1 cellular context compared by ENCODE assay signal in the genomic region with DNA sequence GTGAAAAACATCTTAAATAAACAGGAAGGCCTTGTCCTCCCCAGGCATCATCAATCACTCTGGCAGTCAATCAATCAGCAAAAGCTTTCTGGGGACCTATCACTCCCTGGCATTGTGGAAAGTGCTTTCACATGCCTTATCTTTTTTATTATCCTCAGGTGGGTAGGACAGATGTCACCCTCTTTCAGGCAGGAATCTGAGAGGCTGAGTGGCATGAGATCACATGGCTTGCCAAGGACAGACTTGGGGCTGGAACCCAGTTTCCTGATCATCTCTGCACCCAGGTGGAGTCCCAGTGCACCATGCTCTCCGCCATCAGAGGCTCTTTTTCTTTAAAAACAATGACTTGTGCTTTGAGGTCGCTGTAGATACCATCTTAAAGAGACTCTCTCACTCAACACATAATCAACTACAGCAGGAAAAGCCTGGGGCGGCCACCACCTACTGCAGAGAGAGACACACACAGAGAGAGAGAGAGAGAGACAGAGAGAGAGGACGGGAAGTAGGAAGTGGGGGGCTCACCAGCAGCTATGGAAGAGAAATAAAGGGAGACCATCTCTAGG.
TF ChIP-seq lines count a peak whose summit lies in the region.

No MANE protein-coding gene starts in this region.

TF ChIP-seq in K562, 482 proteins besides CTCF, POLR2A, EP300 and RAD21 (continued from another document and continues in another):
- TF ChIP-seq, protein P1, sequence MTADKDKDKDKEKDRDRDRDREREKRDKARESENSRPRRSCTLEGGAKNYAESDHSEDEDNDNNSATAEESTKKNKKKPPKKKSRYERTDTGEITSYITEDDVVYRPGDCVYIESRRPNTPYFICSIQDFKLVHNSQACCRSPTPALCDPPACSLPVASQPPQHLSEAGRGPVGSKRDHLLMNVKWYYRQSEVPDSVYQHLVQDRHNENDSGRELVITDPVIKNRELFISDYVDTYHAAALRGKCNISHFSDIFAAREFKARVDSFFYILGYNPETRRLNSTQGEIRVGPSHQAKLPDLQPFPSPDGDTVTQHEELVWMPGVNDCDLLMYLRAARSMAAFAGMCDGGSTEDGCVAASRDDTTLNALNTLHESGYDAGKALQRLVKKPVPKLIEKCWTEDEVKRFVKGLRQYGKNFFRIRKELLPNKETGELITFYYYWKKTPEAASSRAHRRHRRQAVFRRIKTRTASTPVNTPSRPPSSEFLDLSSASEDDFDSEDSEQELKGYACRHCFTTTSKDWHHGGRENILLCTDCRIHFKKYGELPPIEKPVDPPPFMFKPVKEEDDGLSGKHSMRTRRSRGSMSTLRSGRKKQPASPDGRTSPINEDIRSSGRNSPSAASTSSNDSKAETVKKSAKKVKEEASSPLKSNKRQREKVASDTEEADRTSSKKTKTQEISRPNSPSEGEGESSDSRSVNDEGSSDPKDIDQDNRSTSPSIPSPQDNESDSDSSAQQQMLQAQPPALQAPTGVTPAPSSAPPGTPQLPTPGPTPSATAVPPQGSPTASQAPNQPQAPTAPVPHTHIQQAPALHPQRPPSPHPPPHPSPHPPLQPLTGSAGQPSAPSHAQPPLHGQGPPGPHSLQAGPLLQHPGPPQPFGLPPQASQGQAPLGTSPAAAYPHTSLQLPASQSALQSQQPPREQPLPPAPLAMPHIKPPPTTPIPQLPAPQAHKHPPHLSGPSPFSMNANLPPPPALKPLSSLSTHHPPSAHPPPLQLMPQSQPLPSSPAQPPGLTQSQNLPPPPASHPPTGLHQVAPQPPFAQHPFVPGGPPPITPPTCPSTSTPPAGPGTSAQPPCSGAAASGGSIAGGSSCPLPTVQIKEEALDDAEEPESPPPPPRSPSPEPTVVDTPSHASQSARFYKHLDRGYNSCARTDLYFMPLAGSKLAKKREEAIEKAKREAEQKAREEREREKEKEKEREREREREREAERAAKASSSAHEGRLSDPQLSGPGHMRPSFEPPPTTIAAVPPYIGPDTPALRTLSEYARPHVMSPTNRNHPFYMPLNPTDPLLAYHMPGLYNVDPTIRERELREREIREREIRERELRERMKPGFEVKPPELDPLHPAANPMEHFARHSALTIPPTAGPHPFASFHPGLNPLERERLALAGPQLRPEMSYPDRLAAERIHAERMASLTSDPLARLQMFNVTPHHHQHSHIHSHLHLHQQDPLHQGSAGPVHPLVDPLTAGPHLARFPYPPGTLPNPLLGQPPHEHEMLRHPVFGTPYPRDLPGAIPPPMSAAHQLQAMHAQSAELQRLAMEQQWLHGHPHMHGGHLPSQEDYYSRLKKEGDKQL (CRISPR knock-in tag; IDR thresholded peaks at IDR 0.05; ENCODE audit: borderline replicate concordance), result no peak
- TF ChIP-seq SLC30A9 (CRISPR knock-in tag; IDR thresholded peaks at IDR 0.05) (no peak), RBFOX2 (IDR thresholded peaks at IDR 0.05; ENCODE audit: low read depth, low read length) (no peak), ASH1L (IDR thresholded peaks at IDR 0.05; ENCODE audit: borderline replicate concordance, low read depth, partially characterized antibody) (no peak), ARNT (IDR thresholded peaks at IDR 0.05) (no peak), CBFA2T2 (conservative IDR thresholded peaks at IDR 0.05) (peak; percentile 71), KLF1 (tag; IDR thresholded peaks at IDR 0.05) (0 out of 2 replicates have a peak, but pooled peaks have one; percentile 44), KLF10 (CRISPR knock-in tag; IDR thresholded peaks at IDR 0.05) (no peak), XRCC5 (IDR thresholded peaks at IDR 0.05; ENCODE audit: low read depth, low read length) (0 out of 2 replicates have a peak, but pooled peaks have one; percentile 29), ZNF717 (CRISPR knock-in tag; IDR thresholded peaks at IDR 0.05) (no peak), KAT7 (CRISPR knock-in tag; IDR thresholded peaks at IDR 0.05; ENCODE audit: borderline replicate concordance) (no peak), MCM5 (IDR thresholded peaks at IDR 0.05; ENCODE audit: low read depth) (no peak), MAZ (CRISPR knock-in tag; conservative IDR thresholded peaks at IDR 0.05 in 1 of 2, IDR thresholded peaks at IDR 0.05 in 1 of 2) (peak in 1 of 2 experiments; percentile 32; a peak in 2 of 4 replicates), ETV1 (tag; conservative IDR thresholded peaks at IDR 0.05; ENCODE audit: low read depth) (peak; percentile 91), HDAC2 (IDR thresholded peaks at IDR 0.05) (no peak), SMC3 (conservative IDR thresholded peaks at IDR 0.05; ENCODE audit: insufficient read depth, low read depth, low read length) (0 out of 2 replicates have a peak, but pooled peaks have one; percentile 11), TRIM24 (IDR thresholded peaks at IDR 0.05) (0 out of 4 replicates have a peak, but pooled peaks have one; percentile 6 to 28), MIER1 (IDR thresholded peaks at IDR 0.05; ENCODE audit: low read depth) (no peak), SMAD1 (IDR thresholded peaks at IDR 0.05; ENCODE audit: low read depth, low read length, partially characterized antibody) (no peak), MCM2 (IDR thresholded peaks at IDR 0.05; ENCODE audit: low read depth) (no peak), WHSC1 (IDR thresholded peaks at IDR 0.05; ENCODE audit: low read length) (no peak), ZNF589 (CRISPR knock-in tag; IDR thresholded peaks at IDR 0.05; ENCODE audit: low read depth) (0 out of 2 replicates have a peak, but pooled peaks have one; percentile 47), HDGF (IDR thresholded peaks at IDR 0.05) (no peak)
- TF ChIP-seq, protein P2, sequence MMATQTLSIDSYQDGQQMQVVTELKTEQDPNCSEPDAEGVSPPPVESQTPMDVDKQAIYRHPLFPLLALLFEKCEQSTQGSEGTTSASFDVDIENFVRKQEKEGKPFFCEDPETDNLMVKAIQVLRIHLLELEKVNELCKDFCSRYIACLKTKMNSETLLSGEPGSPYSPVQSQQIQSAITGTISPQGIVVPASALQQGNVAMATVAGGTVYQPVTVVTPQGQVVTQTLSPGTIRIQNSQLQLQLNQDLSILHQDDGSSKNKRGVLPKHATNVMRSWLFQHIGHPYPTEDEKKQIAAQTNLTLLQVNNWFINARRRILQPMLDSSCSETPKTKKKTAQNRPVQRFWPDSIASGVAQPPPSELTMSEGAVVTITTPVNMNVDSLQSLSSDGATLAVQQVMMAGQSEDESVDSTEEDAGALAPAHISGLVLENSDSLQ (IDR thresholded peaks at IDR 0.05), result peak; percentile 97
- TF ChIP-seq, protein P3, sequence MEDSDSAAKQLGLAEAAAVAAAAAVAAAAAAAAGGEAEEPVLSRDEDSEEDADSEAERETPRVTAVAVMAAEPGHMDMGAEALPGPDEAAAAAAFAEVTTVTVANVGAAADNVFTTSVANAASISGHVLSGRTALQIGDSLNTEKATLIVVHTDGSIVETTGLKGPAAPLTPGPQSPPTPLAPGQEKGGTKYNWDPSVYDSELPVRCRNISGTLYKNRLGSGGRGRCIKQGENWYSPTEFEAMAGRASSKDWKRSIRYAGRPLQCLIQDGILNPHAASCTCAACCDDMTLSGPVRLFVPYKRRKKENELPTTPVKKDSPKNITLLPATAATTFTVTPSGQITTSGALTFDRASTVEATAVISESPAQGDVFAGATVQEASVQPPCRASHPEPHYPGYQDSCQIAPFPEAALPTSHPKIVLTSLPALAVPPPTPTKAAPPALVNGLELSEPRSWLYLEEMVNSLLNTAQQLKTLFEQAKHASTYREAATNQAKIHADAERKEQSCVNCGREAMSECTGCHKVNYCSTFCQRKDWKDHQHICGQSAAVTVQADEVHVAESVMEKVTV (CRISPR knock-in tag; IDR thresholded peaks at IDR 0.05), result peak; percentile 33; the same call in 1 of the 2 replicates
- TF ChIP-seq, protein P4, sequence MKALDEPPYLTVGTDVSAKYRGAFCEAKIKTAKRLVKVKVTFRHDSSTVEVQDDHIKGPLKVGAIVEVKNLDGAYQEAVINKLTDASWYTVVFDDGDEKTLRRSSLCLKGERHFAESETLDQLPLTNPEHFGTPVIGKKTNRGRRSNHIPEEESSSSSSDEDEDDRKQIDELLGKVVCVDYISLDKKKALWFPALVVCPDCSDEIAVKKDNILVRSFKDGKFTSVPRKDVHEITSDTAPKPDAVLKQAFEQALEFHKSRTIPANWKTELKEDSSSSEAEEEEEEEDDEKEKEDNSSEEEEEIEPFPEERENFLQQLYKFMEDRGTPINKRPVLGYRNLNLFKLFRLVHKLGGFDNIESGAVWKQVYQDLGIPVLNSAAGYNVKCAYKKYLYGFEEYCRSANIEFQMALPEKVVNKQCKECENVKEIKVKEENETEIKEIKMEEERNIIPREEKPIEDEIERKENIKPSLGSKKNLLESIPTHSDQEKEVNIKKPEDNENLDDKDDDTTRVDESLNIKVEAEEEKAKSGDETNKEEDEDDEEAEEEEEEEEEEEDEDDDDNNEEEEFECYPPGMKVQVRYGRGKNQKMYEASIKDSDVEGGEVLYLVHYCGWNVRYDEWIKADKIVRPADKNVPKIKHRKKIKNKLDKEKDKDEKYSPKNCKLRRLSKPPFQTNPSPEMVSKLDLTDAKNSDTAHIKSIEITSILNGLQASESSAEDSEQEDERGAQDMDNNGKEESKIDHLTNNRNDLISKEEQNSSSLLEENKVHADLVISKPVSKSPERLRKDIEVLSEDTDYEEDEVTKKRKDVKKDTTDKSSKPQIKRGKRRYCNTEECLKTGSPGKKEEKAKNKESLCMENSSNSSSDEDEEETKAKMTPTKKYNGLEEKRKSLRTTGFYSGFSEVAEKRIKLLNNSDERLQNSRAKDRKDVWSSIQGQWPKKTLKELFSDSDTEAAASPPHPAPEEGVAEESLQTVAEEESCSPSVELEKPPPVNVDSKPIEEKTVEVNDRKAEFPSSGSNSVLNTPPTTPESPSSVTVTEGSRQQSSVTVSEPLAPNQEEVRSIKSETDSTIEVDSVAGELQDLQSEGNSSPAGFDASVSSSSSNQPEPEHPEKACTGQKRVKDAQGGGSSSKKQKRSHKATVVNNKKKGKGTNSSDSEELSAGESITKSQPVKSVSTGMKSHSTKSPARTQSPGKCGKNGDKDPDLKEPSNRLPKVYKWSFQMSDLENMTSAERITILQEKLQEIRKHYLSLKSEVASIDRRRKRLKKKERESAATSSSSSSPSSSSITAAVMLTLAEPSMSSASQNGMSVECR (CRISPR knock-in tag; IDR thresholded peaks at IDR 0.05), result no peak
- TF ChIP-seq, protein P5, sequence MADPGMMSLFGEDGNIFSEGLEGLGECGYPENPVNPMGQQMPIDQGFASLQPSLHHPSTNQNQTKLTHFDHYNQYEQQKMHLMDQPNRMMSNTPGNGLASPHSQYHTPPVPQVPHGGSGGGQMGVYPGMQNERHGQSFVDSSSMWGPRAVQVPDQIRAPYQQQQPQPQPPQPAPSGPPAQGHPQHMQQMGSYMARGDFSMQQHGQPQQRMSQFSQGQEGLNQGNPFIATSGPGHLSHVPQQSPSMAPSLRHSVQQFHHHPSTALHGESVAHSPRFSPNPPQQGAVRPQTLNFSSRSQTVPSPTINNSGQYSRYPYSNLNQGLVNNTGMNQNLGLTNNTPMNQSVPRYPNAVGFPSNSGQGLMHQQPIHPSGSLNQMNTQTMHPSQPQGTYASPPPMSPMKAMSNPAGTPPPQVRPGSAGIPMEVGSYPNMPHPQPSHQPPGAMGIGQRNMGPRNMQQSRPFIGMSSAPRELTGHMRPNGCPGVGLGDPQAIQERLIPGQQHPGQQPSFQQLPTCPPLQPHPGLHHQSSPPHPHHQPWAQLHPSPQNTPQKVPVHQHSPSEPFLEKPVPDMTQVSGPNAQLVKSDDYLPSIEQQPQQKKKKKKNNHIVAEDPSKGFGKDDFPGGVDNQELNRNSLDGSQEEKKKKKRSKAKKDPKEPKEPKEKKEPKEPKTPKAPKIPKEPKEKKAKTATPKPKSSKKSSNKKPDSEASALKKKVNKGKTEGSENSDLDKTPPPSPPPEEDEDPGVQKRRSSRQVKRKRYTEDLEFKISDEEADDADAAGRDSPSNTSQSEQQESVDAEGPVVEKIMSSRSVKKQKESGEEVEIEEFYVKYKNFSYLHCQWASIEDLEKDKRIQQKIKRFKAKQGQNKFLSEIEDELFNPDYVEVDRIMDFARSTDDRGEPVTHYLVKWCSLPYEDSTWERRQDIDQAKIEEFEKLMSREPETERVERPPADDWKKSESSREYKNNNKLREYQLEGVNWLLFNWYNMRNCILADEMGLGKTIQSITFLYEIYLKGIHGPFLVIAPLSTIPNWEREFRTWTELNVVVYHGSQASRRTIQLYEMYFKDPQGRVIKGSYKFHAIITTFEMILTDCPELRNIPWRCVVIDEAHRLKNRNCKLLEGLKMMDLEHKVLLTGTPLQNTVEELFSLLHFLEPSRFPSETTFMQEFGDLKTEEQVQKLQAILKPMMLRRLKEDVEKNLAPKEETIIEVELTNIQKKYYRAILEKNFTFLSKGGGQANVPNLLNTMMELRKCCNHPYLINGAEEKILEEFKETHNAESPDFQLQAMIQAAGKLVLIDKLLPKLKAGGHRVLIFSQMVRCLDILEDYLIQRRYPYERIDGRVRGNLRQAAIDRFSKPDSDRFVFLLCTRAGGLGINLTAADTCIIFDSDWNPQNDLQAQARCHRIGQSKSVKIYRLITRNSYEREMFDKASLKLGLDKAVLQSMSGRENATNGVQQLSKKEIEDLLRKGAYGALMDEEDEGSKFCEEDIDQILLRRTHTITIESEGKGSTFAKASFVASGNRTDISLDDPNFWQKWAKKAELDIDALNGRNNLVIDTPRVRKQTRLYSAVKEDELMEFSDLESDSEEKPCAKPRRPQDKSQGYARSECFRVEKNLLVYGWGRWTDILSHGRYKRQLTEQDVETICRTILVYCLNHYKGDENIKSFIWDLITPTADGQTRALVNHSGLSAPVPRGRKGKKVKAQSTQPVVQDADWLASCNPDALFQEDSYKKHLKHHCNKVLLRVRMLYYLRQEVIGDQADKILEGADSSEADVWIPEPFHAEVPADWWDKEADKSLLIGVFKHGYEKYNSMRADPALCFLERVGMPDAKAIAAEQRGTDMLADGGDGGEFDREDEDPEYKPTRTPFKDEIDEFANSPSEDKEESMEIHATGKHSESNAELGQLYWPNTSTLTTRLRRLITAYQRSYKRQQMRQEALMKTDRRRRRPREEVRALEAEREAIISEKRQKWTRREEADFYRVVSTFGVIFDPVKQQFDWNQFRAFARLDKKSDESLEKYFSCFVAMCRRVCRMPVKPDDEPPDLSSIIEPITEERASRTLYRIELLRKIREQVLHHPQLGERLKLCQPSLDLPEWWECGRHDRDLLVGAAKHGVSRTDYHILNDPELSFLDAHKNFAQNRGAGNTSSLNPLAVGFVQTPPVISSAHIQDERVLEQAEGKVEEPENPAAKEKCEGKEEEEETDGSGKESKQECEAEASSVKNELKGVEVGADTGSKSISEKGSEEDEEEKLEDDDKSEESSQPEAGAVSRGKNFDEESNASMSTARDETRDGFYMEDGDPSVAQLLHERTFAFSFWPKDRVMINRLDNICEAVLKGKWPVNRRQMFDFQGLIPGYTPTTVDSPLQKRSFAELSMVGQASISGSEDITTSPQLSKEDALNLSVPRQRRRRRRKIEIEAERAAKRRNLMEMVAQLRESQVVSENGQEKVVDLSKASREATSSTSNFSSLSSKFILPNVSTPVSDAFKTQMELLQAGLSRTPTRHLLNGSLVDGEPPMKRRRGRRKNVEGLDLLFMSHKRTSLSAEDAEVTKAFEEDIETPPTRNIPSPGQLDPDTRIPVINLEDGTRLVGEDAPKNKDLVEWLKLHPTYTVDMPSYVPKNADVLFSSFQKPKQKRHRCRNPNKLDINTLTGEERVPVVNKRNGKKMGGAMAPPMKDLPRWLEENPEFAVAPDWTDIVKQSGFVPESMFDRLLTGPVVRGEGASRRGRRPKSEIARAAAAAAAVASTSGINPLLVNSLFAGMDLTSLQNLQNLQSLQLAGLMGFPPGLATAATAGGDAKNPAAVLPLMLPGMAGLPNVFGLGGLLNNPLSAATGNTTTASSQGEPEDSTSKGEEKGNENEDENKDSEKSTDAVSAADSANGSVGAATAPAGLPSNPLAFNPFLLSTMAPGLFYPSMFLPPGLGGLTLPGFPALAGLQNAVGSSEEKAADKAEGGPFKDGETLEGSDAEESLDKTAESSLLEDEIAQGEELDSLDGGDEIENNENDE (IDR thresholded peaks at IDR 0.05; ENCODE audit: low read depth, low read length), result no peak
